In the genomic region with DNA sequence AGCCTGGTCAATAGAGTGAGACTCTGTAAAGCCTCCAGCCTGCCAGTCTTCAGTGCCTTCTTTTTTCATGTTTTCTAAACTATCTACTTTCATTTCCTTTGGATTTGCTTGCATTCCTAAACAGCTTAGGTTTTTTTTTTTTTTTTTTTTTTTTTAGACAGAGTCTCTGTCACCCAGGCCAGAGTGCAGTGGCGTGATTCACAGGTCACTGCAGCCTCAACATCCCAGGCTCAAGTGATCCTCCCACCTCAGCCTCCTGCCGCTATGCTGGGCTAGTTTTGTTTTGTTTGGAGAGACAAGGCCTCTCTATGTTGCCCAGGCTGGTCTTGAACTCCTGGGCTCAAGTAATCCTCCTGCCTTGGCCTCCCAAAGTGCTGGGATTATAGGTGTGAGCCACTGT, we compare ENCODE assay signal across 1 cellular context.
TF ChIP-seq lines count a peak whose summit lies in the region.

No MANE protein-coding gene starts in this region.

TF ChIP-seq in HEK293, 187 proteins besides CTCF, POLR2A, EP300 and RAD21:
- TF ChIP-seq, protein P1, sequence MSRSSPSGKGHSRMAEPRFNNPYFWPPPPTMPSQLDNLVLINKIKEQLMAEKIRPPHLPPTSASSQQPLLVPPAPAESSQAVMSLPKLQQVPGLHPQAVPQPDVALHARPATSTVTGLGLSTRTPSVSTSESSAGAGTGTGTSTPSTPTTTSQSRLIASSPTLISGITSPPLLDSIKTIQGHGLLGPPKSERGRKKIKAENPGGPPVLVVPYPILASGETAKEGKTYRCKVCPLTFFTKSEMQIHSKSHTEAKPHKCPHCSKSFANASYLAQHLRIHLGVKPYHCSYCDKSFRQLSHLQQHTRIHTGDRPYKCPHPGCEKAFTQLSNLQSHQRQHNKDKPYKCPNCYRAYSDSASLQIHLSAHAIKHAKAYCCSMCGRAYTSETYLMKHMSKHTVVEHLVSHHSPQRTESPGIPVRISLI (tag by site-specific recombination; IDR thresholded peaks at IDR 0.05), result peak; percentile 59; the same call in 1 of the 2 replicates
TF ChIP-seq in HEK293: peak in this region for 1; not testable (repeated sequence) for 186.
